2 cellular contexts compared by ENCODE assay signal in genomic region chr9:17660158-17660557, GRCh38.
TF ChIP-seq lines count a peak whose summit lies in the region.

No MANE protein-coding gene starts in this region.

TF ChIP-seq in GM23338, 12 proteins besides CTCF, POLR2A, EP300 and RAD21 (continued from another document):
- no peak for TF ChIP-seq REST (IDR thresholded peaks at IDR 0.05; ENCODE audit: unreplicated experiment)

TF ChIP-seq in WTC11, 78 proteins besides CTCF, POLR2A, EP300 and RAD21 (continued from another document):
- TF ChIP-seq ZNF263 (CRISPR knock-in tag; IDR thresholded peaks at IDR 0.05; ENCODE audit: low read depth) (no peak), CREM (CRISPR knock-in tag; IDR thresholded peaks at IDR 0.05) (no peak)
